ENCODE assay signal across 1 cellular context in genomic region chr7:156585025-156585648, GRCh38.
TF ChIP-seq lines count a peak whose summit lies in the region.

No MANE protein-coding gene starts in this region.

TF ChIP-seq in GM23338, 12 proteins besides CTCF, POLR2A, EP300 and RAD21 (continued from another document):
- TF ChIP-seq ZNF462 (CRISPR knock-in tag; IDR thresholded peaks at IDR 0.05) (peak; percentile 57), ZNF331 (CRISPR knock-in tag; IDR thresholded peaks at IDR 0.05; ENCODE audit: low read depth) (no peak), EZH2phosphoT487 (IDR thresholded peaks at IDR 0.05; ENCODE audit: unreplicated experiment) (no peak), NANOG (IDR thresholded peaks at IDR 0.05; ENCODE audit: borderline replicate concordance) (peak; percentile 89), REST (IDR thresholded peaks at IDR 0.05; ENCODE audit: unreplicated experiment) (no peak)
